In the genomic region with DNA sequence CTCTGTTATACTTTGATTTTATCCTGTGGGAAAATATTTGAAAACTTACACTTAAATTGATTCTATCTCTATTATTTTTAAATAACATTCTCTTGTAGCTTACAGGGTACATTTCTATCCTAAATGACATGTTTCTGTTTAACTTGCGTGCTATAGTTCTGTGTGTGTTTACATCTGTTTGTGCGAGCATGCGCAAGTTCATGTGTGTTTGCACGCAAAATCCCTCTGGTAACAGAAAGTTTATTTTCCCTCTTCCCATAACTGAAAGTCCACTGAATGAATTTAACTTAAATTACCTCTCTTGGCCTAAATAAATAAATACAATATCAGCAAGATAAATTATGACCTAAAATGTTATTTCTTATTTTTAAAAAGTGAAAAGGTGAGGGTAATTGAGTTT, we compare ENCODE assay signal across 8 cellular contexts.
"Had no signal": no experiment of that assay in that cellular context is flagged by ENCODE, and none has a peak within 500 bp of the region (broad histone marks: within the 10 kb centered on the region; RNA-seq: fewer than 3 reads in every experiment).

No MANE protein-coding gene starts in this region.

- ATAC-seq: HepG2, K562 had no signal

- H3K27ac Mint-ChIP-seq: H9 had no signal

- H2AFZ ChIP-seq: GM23248 had no signal

- H3K9ac ChIP-seq: GM23248 had no signal

- DNase-seq: GM23248, GOT3, H9, HCEC 1CT, KG1 had no signal

- H3K27ac ChIP-seq: GM23248, HL-60 had no signal

- H3K4me3 ChIP-seq: GM23248, K562 had no signal

- H3K4me3 Mint-ChIP-seq: H9 had no signal
